In genomic region chr20:1415667-1416468, GRCh38 we compare ENCODE assay signal across 1 cellular context.
A peak's percentile ranks its signal among the peaks of the same experiment; 100 is the strongest.
TF ChIP-seq lines count a peak whose summit lies in the region.

No MANE protein-coding gene starts in this region.

TF ChIP-seq in HepG2, 621 proteins besides CTCF, POLR2A, EP300 and RAD21 (continued from another document and continues in another):
- TF ChIP-seq, protein P1, sequence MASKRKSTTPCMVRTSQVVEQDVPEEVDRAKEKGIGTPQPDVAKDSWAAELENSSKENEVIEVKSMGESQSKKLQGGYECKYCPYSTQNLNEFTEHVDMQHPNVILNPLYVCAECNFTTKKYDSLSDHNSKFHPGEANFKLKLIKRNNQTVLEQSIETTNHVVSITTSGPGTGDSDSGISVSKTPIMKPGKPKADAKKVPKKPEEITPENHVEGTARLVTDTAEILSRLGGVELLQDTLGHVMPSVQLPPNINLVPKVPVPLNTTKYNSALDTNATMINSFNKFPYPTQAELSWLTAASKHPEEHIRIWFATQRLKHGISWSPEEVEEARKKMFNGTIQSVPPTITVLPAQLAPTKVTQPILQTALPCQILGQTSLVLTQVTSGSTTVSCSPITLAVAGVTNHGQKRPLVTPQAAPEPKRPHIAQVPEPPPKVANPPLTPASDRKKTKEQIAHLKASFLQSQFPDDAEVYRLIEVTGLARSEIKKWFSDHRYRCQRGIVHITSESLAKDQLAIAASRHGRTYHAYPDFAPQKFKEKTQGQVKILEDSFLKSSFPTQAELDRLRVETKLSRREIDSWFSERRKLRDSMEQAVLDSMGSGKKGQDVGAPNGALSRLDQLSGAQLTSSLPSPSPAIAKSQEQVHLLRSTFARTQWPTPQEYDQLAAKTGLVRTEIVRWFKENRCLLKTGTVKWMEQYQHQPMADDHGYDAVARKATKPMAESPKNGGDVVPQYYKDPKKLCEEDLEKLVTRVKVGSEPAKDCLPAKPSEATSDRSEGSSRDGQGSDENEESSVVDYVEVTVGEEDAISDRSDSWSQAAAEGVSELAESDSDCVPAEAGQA (IDR thresholded peaks at IDR 0.05; ENCODE audit: low read depth): no peak
- TF ChIP-seq, protein P1 (CRISPR knock-in tag; IDR thresholded peaks at IDR 0.05; ENCODE audit: borderline replicate concordance): no peak
- no peak for TF ChIP-seq HNRNPK (IDR thresholded peaks at IDR 0.05; ENCODE audit: low read depth, low read length, poor library complexity, severe bottlenecking)
- TF ChIP-seq GMEB2 (CRISPR knock-in tag; IDR thresholded peaks at IDR 0.05; ENCODE audit: low read depth): 0 out of 2 replicates have a peak, but pooled peaks have one; percentile 42
- TF ChIP-seq JDP2 (CRISPR knock-in tag; IDR thresholded peaks at IDR 0.05; ENCODE audit: borderline replicate concordance): no peak
- TF ChIP-seq IRF1 (CRISPR knock-in tag; IDR thresholded peaks at IDR 0.05; ENCODE audit: low read depth): no peak
- TF ChIP-seq GPBP1L1 (CRISPR knock-in tag; IDR thresholded peaks at IDR 0.05): no peak
- 0 out of 2 replicates have a peak, but pooled peaks have one; percentile 3 for TF ChIP-seq SUZ12 (IDR thresholded peaks at IDR 0.05; ENCODE audit: low read depth, low read length)
- TF ChIP-seq IKZF4 (CRISPR knock-in tag; IDR thresholded peaks at IDR 0.05; ENCODE audit: borderline replicate concordance, low read depth, not compliant biosample characterization): no peak
- peak; percentile 100 for TF ChIP-seq KDM1A (CRISPR knock-in tag; IDR thresholded peaks at IDR 0.05)
- TF ChIP-seq ZNF121 (CRISPR knock-in tag; IDR thresholded peaks at IDR 0.05): no peak
- TF ChIP-seq ZNF280D (CRISPR knock-in tag; IDR thresholded peaks at IDR 0.05): 0 out of 2 replicates have a peak, but pooled peaks have one; percentile 47
- no peak for TF ChIP-seq PLRG1 (conservative IDR thresholded peaks at IDR 0.05)
- no peak for TF ChIP-seq TCF7L2 (IDR thresholded peaks at IDR 0.05; ENCODE audit: low read depth, low read length)
- peak; percentile 95 for TF ChIP-seq ZMYM3 (CRISPR knock-in tag; IDR thresholded peaks at IDR 0.05)
- TF ChIP-seq ZNF251 (CRISPR knock-in tag; IDR thresholded peaks at IDR 0.05): no peak
- no peak for TF ChIP-seq BRF2 (CRISPR knock-in tag; IDR thresholded peaks at IDR 0.05)
- no peak for TF ChIP-seq ZNF234 (CRISPR knock-in tag; conservative IDR thresholded peaks at IDR 0.05)
- TF ChIP-seq ZNF607 (CRISPR knock-in tag; IDR thresholded peaks at IDR 0.05; ENCODE audit: borderline replicate concordance): no peak
- TF ChIP-seq ZNF772 (CRISPR knock-in tag; IDR thresholded peaks at IDR 0.05): no peak
- peak; percentile 88 for TF ChIP-seq ZNF331 (CRISPR knock-in tag; IDR thresholded peaks at IDR 0.05)
- peak; percentile 99 for TF ChIP-seq XRCC5 (optimal IDR thresholded peaks at IDR 0.05; ENCODE audit: low read length)
- TF ChIP-seq TSC22D2 (CRISPR knock-in tag; IDR thresholded peaks at IDR 0.05; ENCODE audit: borderline replicate concordance): no peak
- 0 out of 2 replicates have a peak, but pooled peaks have one; percentile 8 for TF ChIP-seq CREM (IDR thresholded peaks at IDR 0.05)
- no peak for TF ChIP-seq CREM (CRISPR knock-in tag; IDR thresholded peaks at IDR 0.05)
- no peak for TF ChIP-seq ZFP62 (CRISPR knock-in tag; IDR thresholded peaks at IDR 0.05)
- TF ChIP-seq SAP130 (CRISPR knock-in tag; IDR thresholded peaks at IDR 0.05; ENCODE audit: low read depth): peak; percentile 95
- TF ChIP-seq, protein P2, sequence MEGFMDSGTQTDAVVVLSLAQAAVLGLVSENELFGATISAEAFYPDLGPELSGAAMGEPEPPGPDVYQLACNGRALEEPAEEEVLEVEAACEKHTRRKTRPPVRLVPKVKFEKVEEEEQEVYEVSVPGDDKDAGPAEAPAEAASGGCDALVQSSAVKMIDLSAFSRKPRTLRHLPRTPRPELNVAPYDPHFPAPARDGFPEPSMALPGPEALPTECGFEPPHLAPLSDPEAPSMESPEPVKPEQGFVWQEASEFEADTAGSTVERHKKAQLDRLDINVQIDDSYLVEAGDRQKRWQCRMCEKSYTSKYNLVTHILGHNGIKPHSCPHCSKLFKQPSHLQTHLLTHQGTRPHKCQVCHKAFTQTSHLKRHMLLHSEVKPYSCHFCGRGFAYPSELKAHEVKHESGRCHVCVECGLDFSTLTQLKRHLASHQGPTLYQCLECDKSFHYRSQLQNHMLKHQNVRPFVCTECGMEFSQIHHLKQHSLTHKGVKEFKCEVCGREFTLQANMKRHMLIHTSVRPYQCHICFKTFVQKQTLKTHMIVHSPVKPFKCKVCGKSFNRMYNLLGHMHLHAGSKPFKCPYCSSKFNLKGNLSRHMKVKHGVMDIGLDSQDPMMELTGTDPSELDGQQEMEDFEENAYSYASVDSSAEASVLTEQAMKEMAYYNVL (CRISPR knock-in tag; IDR thresholded peaks at IDR 0.05; ENCODE audit: borderline replicate concordance): no peak
- no peak for TF ChIP-seq ZNF484 (CRISPR knock-in tag; IDR thresholded peaks at IDR 0.05; ENCODE audit: borderline replicate concordance, low read depth)
- TF ChIP-seq NBN (conservative IDR thresholded peaks at IDR 0.05): no peak
- no peak for TF ChIP-seq RBM22 (optimal IDR thresholded peaks at IDR 0.05; ENCODE audit: low read length)
- no peak for TF ChIP-seq ZNF230 (CRISPR knock-in tag; IDR thresholded peaks at IDR 0.05)
- TF ChIP-seq, protein P3, sequence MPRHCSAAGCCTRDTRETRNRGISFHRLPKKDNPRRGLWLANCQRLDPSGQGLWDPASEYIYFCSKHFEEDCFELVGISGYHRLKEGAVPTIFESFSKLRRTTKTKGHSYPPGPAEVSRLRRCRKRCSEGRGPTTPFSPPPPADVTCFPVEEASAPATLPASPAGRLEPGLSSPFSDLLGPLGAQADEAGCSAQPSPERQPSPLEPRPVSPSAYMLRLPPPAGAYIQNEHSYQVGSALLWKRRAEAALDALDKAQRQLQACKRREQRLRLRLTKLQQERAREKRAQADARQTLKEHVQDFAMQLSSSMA (CRISPR knock-in tag; IDR thresholded peaks at IDR 0.05): no peak
- no peak for TF ChIP-seq TEAD2 (CRISPR knock-in tag; IDR thresholded peaks at IDR 0.05)
- TF ChIP-seq HNF4G (IDR thresholded peaks at IDR 0.05; ENCODE audit: borderline replicate concordance, low read depth, low read length): no peak
- no peak; the same call in 1 of the 2 replicates for TF ChIP-seq HNF4G (CRISPR knock-in tag; IDR thresholded peaks at IDR 0.05; ENCODE audit: borderline replicate concordance, low read depth)
- peak; percentile 87 for TF ChIP-seq ELF1 (CRISPR knock-in tag; IDR thresholded peaks at IDR 0.05)
- TF ChIP-seq ATF1 (CRISPR knock-in tag; IDR thresholded peaks at IDR 0.05): no peak; the same call in 1 of the 2 replicates
- no peak for TF ChIP-seq GFI1 (CRISPR knock-in tag; IDR thresholded peaks at IDR 0.05; ENCODE audit: borderline replicate concordance)
- no peak for TF ChIP-seq RAD51 (IDR thresholded peaks at IDR 0.05; ENCODE audit: borderline replicate concordance)
- no peak for TF ChIP-seq TBP (CRISPR knock-in tag; IDR thresholded peaks at IDR 0.05)
- no peak for TF ChIP-seq IKZF1 (IDR thresholded peaks at IDR 0.05)
- TF ChIP-seq ZNF850 (CRISPR knock-in tag; conservative IDR thresholded peaks at IDR 0.05): no peak
- no peak for TF ChIP-seq RFXANK (CRISPR knock-in tag; IDR thresholded peaks at IDR 0.05)
- peak; percentile 47; the same call in 1 of the 2 replicates for TF ChIP-seq TBX3 (IDR thresholded peaks at IDR 0.05; ENCODE audit: borderline replicate concordance)
- TF ChIP-seq, protein P4, sequence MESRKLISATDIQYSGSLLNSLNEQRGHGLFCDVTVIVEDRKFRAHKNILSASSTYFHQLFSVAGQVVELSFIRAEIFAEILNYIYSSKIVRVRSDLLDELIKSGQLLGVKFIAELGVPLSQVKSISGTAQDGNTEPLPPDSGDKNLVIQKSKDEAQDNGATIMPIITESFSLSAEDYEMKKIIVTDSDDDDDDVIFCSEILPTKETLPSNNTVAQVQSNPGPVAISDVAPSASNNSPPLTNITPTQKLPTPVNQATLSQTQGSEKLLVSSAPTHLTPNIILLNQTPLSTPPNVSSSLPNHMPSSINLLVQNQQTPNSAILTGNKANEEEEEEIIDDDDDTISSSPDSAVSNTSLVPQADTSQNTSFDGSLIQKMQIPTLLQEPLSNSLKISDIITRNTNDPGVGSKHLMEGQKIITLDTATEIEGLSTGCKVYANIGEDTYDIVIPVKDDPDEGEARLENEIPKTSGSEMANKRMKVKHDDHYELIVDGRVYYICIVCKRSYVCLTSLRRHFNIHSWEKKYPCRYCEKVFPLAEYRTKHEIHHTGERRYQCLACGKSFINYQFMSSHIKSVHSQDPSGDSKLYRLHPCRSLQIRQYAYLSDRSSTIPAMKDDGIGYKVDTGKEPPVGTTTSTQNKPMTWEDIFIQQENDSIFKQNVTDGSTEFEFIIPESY (CRISPR knock-in tag; IDR thresholded peaks at IDR 0.05): peak; percentile 90
- TF ChIP-seq ZMYM4 (CRISPR knock-in tag; IDR thresholded peaks at IDR 0.05): no peak
